Comparison of ENCODE assay signal across 10 cellular contexts in genomic region chr10:128046934-128047251, GRCh38.
A peak's percentile ranks its signal among the peaks of the same experiment; 100 is the strongest.
DNase-seq lines count a peak whose midpoint lies in the region; ATAC-seq and TF ChIP-seq lines count a peak whose summit lies in the region.
"Had no signal": no experiment of that assay in that cellular context is flagged by ENCODE, and none has a peak within 500 bp of the region (broad histone marks: within the 10 kb centered on the region; RNA-seq: fewer than 3 reads in every experiment).

No MANE protein-coding gene starts in this region.

- no peak overlapping the region for H3K14ac ChIP-seq in trophoblast cell (ENCODE audit: low read length)

- WGBS in trophoblast cell (ENCODE audit: extremely low coverage, insufficient coverage, insufficient read length), result no CpG with 5 or more reads among the region's 10 CpGs

- H2BK12ac ChIP-seq in trophoblast cell (ENCODE audit: low read length), result no peak overlapping the region

- H3K27me3 Mint-ChIP-seq in activated naive CD8-positive, alpha-beta T cell treated with anti-CD3 and anti-CD28 coated beads, Interleukin-2, amount 50 U/mL, for 24 hours, result no peaks in the 10 kb centered on the region

- H3K4me3 ChIP-seq in trophoblast cell (ENCODE audit: low read depth, low read length), result no peak overlapping the region

- DNase-seq in activated naive CD8-positive, alpha-beta T cell treated with anti-CD3 and anti-CD28 coated beads, Interleukin-2, amount 50 U/mL, for 24 hours, result no peak
- DNase-seq in trophoblast cell, result no peak
- no peak for DNase-seq in NCI-H526 (lab: John Stamatoyannopoulos, UW)
- DNase-seq in HEK293T (ENCODE audit: extremely low spot score), result no peak
- DNase-seq in stimulated activated CD4-positive, alpha-beta T cell treated with anti-CD3 and anti-CD28 coated beads, Interleukin-4, amount 100 ng/mL, for 1 hour, result no peak
- DNase-seq in caudate nucleus (lab: John Stamatoyannopoulos, UW), result no peak
- DNase-seq: cerebellar nuclear complex, NCI-H2029 had no signal

- H2BK120ac ChIP-seq in trophoblast cell (ENCODE audit: insufficient read depth, low read length, poor library complexity), result no peak overlapping the region

- no peak overlapping the region for H3K23ac ChIP-seq in trophoblast cell (ENCODE audit: low read length)

- peaks cover 3% of the 10 kb centered on the region for H3K9me3 ChIP-seq in trophoblast cell (ENCODE audit: insufficient read depth, low read depth, low read length)

- CTCF ChIA-PET in HEK293T (lab: Yijun Ruan, JAX), result interaction anchor here (1.0 kb wide), 1 partner anchor 22 kb away, joined by 3 read pairs; no protein-coding TSS in a partner anchor

- no peaks in the 10 kb centered on the region for H3K27me3 ChIP-seq in trophoblast cell (ENCODE audit: insufficient read depth, low read length)

- peaks cover 50% of the 10 kb centered on the region for H3K4me1 Mint-ChIP-seq in activated naive CD8-positive, alpha-beta T cell treated with anti-CD3 and anti-CD28 coated beads, Interleukin-2, amount 50 U/mL, for 24 hours

- peaks cover 28% of the 10 kb centered on the region for H3K36me3 Mint-ChIP-seq in activated naive CD8-positive, alpha-beta T cell treated with anti-CD3 and anti-CD28 coated beads, Interleukin-2, amount 50 U/mL, for 24 hours (ENCODE audit: low read depth)

- H4K91ac ChIP-seq in trophoblast cell (ENCODE audit: low read depth, low read length), result peak overlapping the region; percentile 1

- H3K27ac Mint-ChIP-seq in activated naive CD8-positive, alpha-beta T cell treated with anti-CD3 and anti-CD28 coated beads, Interleukin-2, amount 50 U/mL, for 24 hours, result peak overlapping the region; percentile 91

- H3K18ac ChIP-seq in trophoblast cell (ENCODE audit: low read length), result no peak overlapping the region

- peak overlapping the region; percentile 89 for H3K4me3 Mint-ChIP-seq in activated naive CD8-positive, alpha-beta T cell treated with anti-CD3 and anti-CD28 coated beads, Interleukin-2, amount 50 U/mL, for 24 hours

- H3K79me2 ChIP-seq in trophoblast cell (ENCODE audit: control insufficient read depth, insufficient read depth, low read length, poor library complexity), result peaks cover 2% of the 10 kb centered on the region

- H3K4me1 ChIP-seq in trophoblast cell (ENCODE audit: control insufficient read depth in 1 of 2, insufficient read depth in 2 of 2, low read length in 2 of 2), result peaks cover 3 to 22% of the 10 kb centered on the region in 2 experiments

- POLR2A ChIA-PET in HEK293T (lab: Yijun Ruan, JAX), result no interaction called here

- H3K4ac ChIP-seq in trophoblast cell (ENCODE audit: low read depth, low read length), result no peak overlapping the region

- no peaks in the 10 kb centered on the region for H3K79me1 ChIP-seq in trophoblast cell (ENCODE audit: low read length)

- no peak overlapping the region for H3K4me2 ChIP-seq in trophoblast cell (ENCODE audit: low read length)

- no peak overlapping the region for H3K9ac ChIP-seq in trophoblast cell (ENCODE audit: low read length)

- H2AK5ac ChIP-seq in trophoblast cell (ENCODE audit: low read length), result no peak overlapping the region

- H3K27ac ChIP-seq in trophoblast cell (ENCODE audit: low read depth, low read length) (no peak overlapping the region), caudate nucleus (ENCODE audit: low read depth, low read length) (no peak overlapping the region)

- H3K36me3 ChIP-seq in trophoblast cell (ENCODE audit: control insufficient read depth in 1 of 2, insufficient read depth in 2 of 2, low read length in 2 of 2), result no peaks in the 10 kb centered on the region

- peak; percentile 1 for ATAC-seq in GM18519 (IDR thresholded peaks at IDR 0.05; ENCODE audit: low FRiP score, unreplicated experiment)
- ATAC-seq in HG02610 (IDR thresholded peaks at IDR 0.05; ENCODE audit: unreplicated experiment), result peak; percentile 0
- peak; percentile 2 for ATAC-seq in activated naive CD8-positive, alpha-beta T cell treated with anti-CD3 and anti-CD28 coated beads, Interleukin-2, amount 50 U/mL, for 24 hours

- no peak overlapping the region for H2AFZ ChIP-seq in trophoblast cell (ENCODE audit: insufficient read depth, low read length, poor library complexity)

- H2BK5ac ChIP-seq in trophoblast cell (ENCODE audit: low read depth, low read length, poor library complexity), result no peak overlapping the region

- H4K12ac ChIP-seq in trophoblast cell (ENCODE audit: low read depth, low read length), result no peak overlapping the region

- no peak overlapping the region for H4K8ac ChIP-seq in trophoblast cell (ENCODE audit: low read depth, low read length)

- no peaks in the 10 kb centered on the region for H3K9me3 Mint-ChIP-seq in activated naive CD8-positive, alpha-beta T cell treated with anti-CD3 and anti-CD28 coated beads, Interleukin-2, amount 50 U/mL, for 24 hours

TF ChIP-seq in HEK293T, 16 proteins besides CTCF, POLR2A, EP300 and RAD21:
- TF ChIP-seq ZNF384 (IDR thresholded peaks at IDR 0.05) (no peak), SP1 (IDR thresholded peaks at IDR 0.05) (no peak), LEF1 (IDR thresholded peaks at IDR 0.05; ENCODE audit: borderline replicate concordance) (no peak), PKNOX1 (IDR thresholded peaks at IDR 0.05) (no peak), L3MBTL2 (conservative IDR thresholded peaks at IDR 0.05) (no peak), TARDBP (IDR thresholded peaks at IDR 0.05) (no peak), ARNT (IDR thresholded peaks at IDR 0.05) (no peak), CTBP1 (IDR thresholded peaks at IDR 0.05; ENCODE audit: borderline replicate concordance) (no peak), FOXK2 (IDR thresholded peaks at IDR 0.05) (no peak), FOXM1 (IDR thresholded peaks at IDR 0.05; ENCODE audit: borderline replicate concordance) (no peak), FOXA1 (IDR thresholded peaks at IDR 0.05) (no peak), SUZ12 (IDR thresholded peaks at IDR 0.05) (no peak)
TF ChIP-seq in HEK293T: peak in this region for 0.
